In the genomic region with DNA sequence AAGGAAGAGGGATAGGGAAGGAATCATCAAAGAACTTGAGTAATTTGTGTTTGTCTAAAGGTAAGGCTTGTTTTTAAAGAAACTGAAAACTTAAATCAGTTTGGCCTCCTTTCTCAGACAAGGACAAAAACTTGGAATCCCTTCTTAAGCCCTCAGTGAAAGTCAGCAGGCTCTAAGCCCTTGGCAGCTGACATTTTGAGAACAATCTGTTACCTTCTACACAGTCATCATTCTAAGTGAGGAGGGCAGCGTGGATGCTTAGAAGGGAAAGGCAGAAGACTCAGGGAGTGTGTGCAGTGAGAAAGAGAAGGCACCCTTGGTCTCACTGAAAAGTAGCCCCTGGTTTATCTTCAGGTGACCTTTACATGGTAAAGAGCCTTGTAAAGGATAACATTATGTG, we compare ENCODE assay signal across 23 cellular contexts.
"Had no signal": no experiment of that assay in that cellular context is flagged by ENCODE, and none has a peak within 500 bp of the region (broad histone marks: within the 10 kb centered on the region; RNA-seq: fewer than 3 reads in every experiment).

No MANE protein-coding gene starts in this region.

- ATAC-seq: esophagus mucosa; gastroesophageal sphincter; heart left ventricle; left lobe of liver; naive thymus-derived CD4-positive, alpha-beta T cell; sciatic nerve; stimulated activated effector memory CD8-positive, alpha-beta T cell treated with anti-CD3 and anti-CD28 coated beads, Interleukin-12 subunit alpha, Interleukin-12 subunit beta, amount 100 ng/mL, for 72 hours; stimulated activated naive CD8-positive, alpha-beta T cell treated with anti-CD3 and anti-CD28 coated beads, Interleukin-15, Interleukin-2, amounts not matched to agents 100 U/mL and 50 U/mL, for 24 hours had no signal

- FAIRE-seq: kidney had no signal

- DNase-seq: colonic mucosa; effector CD8-positive, alpha-beta T cell; endodermal cell; foreskin fibroblast; heart left ventricle; kidney; mesenchymal stem cell; midbrain; naive thymus-derived CD4-positive, alpha-beta T cell; nephron progenitor cell; occipital lobe; ovary; stimulated activated CD4-positive, alpha-beta T cell treated with anti-CD3 and anti-CD28 coated beads, Interleukin-2, amount 100 ng/mL, for 24 hours; stimulated activated CD4-positive, alpha-beta T cell treated with anti-CD3 and anti-CD28 coated beads, Interleukin-4, amount 100 ng/mL, for 24 hours; stimulated activated naive CD8-positive, alpha-beta T cell treated with anti-CD3 and anti-CD28 coated beads, Interleukin-15, Interleukin-2, amounts not matched to agents 100 U/mL and 50 U/mL, for 24 hours; substantia nigra; testis; tibial artery had no signal
